ENCODE assay signal across 13 cellular contexts in the genomic region with DNA sequence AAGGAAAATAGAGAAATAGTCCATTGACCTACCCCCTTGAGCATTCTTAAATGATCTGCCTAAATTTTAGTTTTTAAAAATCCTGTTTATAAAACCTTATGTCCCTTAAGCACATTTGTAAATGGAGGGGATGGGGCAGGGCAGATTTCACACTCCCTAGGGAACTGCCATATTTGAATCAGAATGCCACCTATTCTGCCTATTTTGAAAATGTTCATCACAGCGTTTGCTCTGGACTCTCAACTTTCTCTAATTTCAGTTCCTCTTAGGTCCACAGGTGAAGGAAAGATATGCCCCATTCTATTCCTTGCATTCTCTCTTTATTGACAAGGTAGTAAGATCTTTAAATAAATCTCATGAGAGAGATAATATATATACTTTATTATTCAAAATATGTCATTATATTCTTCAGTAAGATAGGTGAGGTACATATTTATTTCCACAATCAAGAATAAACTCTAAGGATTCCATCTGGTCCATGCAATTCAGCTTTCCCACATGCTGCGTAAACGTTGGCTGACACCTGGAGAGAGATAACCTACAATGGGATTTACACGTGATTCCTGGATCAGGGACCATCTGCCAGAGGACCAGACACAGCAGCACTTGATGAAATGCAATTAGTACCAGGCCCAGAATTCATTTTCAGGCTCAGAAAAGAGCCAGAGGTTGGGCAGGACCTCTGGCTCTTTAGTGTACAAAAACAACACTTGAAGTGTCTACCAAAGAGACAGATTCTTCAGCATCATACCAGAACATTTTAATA. TPM values are rescaled to one million over a fixed set of nuclear protein-coding genes. Genes with fewer than 3 reads are reported as not detected.
DNase-seq lines count a peak whose midpoint lies in the region; ATAC-seq and TF ChIP-seq lines count a peak whose summit lies in the region.
"Had no signal": no experiment of that assay in that cellular context is flagged by ENCODE, and none has a peak within 500 bp of the region (broad histone marks: within the 10 kb centered on the region; RNA-seq: fewer than 3 reads in every experiment).

No MANE protein-coding gene starts in this region.

- H4K20me1 ChIP-seq in mammary epithelial cell (ENCODE audit: insufficient read depth, low read length): no peaks in the 10 kb centered on the region

- dilution Hi-C loops in mammary epithelial cell (cut with HindIII; ENCODE audit: low sequenced_read_pairs): no loop called here

- DNase-seq in MCF 10A (ENCODE audit: unreplicated experiment) (no peak), mammary epithelial cell (no peak), NCI-H345 (lab: John Stamatoyannopoulos, UW) (peak; percentile 73)
- DNase-seq in central memory CD8-positive, alpha-beta T cell (ENCODE audit: low spot score in 2 of 2): no peak
- DNase-seq in activated CD4-positive, CD25-positive, alpha-beta regulatory T cell (lab: John Stamatoyannopoulos, UW): no peak
- no peak for DNase-seq in stimulated activated CD4-positive, alpha-beta T cell treated with anti-CD3 and anti-CD28 coated beads, Interleukin-1b, Interleukin-23, amount 100 ng/mL, for 48 hours
- DNase-seq: NCI-H1105 treated with DMSO at 0.1 percent for 48 hours, sigmoid colon had no signal

- H3K4me1 ChIP-seq in mammary epithelial cell (ENCODE audit: insufficient read depth, low read length) (peaks cover 15% of the 10 kb centered on the region), subcutaneous abdominal adipose tissue (ENCODE audit: control insufficient read depth in 5 of 5, insufficient read depth in 5 of 5, low read length in 5 of 5) (peaks cover 0 to 40% (median 29%) of the 10 kb centered on the region in 5 donors)

- H3K9me3 ChIP-seq in mammary epithelial cell (replicated peaks; ENCODE audit: insufficient read depth, low read length): no peaks in the 10 kb centered on the region
- no peaks in the 10 kb centered on the region for H3K9me3 ChIP-seq in subcutaneous abdominal adipose tissue (ENCODE audit: control insufficient read depth in 5 of 5, low read length in 5 of 5)
- H3K9me3 ChIP-seq: sigmoid colon, SJSA1 had no signal

- H3K36me3 Mint-ChIP-seq in MCF 10A (ENCODE audit: insufficient read depth, unreplicated experiment): no peaks in the 10 kb centered on the region
- peaks cover 6% of the 10 kb centered on the region for H3K36me3 Mint-ChIP-seq in central memory CD8-positive, alpha-beta T cell (ENCODE audit: insufficient read depth)

- no peak overlapping the region for H3K4me3 Mint-ChIP-seq in MCF 10A (ENCODE audit: unreplicated experiment)
- peak overlapping the region; percentile 93 for H3K4me3 Mint-ChIP-seq in central memory CD8-positive, alpha-beta T cell

- in situ Hi-C loops in mammary epithelial cell (cut with MboI; ENCODE audit: low sequenced_read_pairs in 2 of 2): loop anchor here in 1 of 2 donors (10.0 kb wide), 1 partner anchor 137 kb away; no protein-coding TSS in a partner anchor

- H2AFZ ChIP-seq in mammary epithelial cell (ENCODE audit: low read depth, low read length): no peak overlapping the region

- CTCF ChIA-PET in MCF 10A (lab: Yijun Ruan, JAX): interaction anchor here (0.6 to 9.9 kb wide), 17 partner anchors 9 to 161 kb away, joined by 3 to 91 read pairs (median 4); no protein-coding TSS in a partner anchor
- CTCF ChIA-PET in mammary epithelial cell (lab: Charles Lee; ENCODE audit: low non-redundant PET): no interaction called here

- POLR2A ChIA-PET in MCF 10A (lab: Yijun Ruan, JAX): interaction anchor here (0.5 to 1.3 kb wide), 5 partner anchors 9 to 188 kb away, joined by 3 to 9 read pairs (median 4); no protein-coding TSS in a partner anchor

- H3K27me3 Mint-ChIP-seq in MCF 10A (ENCODE audit: insufficient read depth, unreplicated experiment): no peaks in the 10 kb centered on the region
- no peaks in the 10 kb centered on the region for H3K27me3 Mint-ChIP-seq in central memory CD8-positive, alpha-beta T cell

- intact Hi-C loops in MCF 10A (cut with micrococcal nuclease): loop anchor here (1.0 to 5.0 kb wide), 4 partner anchors 96 to 456 kb away; a partner anchor contains a TSS
- intact Hi-C loops in mammary epithelial cell (cut with micrococcal nuclease): no loop called here

- H3K27ac Mint-ChIP-seq in MCF 10A (ENCODE audit: low read depth, unreplicated experiment): no peak overlapping the region
- no peak overlapping the region for H3K27ac Mint-ChIP-seq in central memory CD8-positive, alpha-beta T cell (ENCODE audit: low read depth)

- H3K27ac ChIP-seq in mammary epithelial cell (ENCODE audit: insufficient read depth, low read depth, low read length): no peak overlapping the region
- H3K27ac ChIP-seq in subcutaneous abdominal adipose tissue (ENCODE audit: low read depth, low read length): peak overlapping the region; percentile 88
- H3K27ac ChIP-seq: GM23248 had no signal

- TF ChIP-seq CTCF in MCF 10A (IDR thresholded peaks at IDR 0.05; ENCODE audit: unreplicated experiment) (no peak), mammary epithelial cell (conservative IDR thresholded peaks at IDR 0.05 in 1 of 2, IDR thresholded peaks at IDR 0.05 in 1 of 2; ENCODE audit: extremely low read depth in 1 of 2, insufficient read depth in 1 of 2, low read depth in 1 of 2, low read length in 2 of 2) (no peak)

- BruUV-seq in MCF 10A (replicated peaks; lab: Mats Ljungman, UMichigan): TSS peak; percentile 30
- BruUV-seq in mammary epithelial cell (replicated peaks; lab: Mats Ljungman, UMichigan): no TSS peak

- WGBS in mammary epithelial cell (ENCODE audit: low coverage, missing lambda C conversion rate): 89% methylated on average over 4 of the region's 4 CpGs

- H3K4me3 ChIP-seq in mammary epithelial cell (replicated peaks in 1 of 3; ENCODE audit: insufficient read depth in 1 of 3, low read depth in 2 of 3, low read length in 3 of 3): no peak overlapping the region
- H3K4me3 ChIP-seq in subcutaneous abdominal adipose tissue (ENCODE audit: low read depth in 1 of 5, low read length in 5 of 5): no peak overlapping the region

- H3K4me1 Mint-ChIP-seq in MCF 10A (ENCODE audit: insufficient read depth, unreplicated experiment): peaks cover 32% of the 10 kb centered on the region
- H3K4me1 Mint-ChIP-seq in central memory CD8-positive, alpha-beta T cell: peaks cover 51% of the 10 kb centered on the region

- ATAC-seq in central memory CD8-positive, alpha-beta T cell (replicated peaks; ENCODE audit: extremely low read depth, poor library complexity, severe bottlenecking): no peak
- ATAC-seq in HG03135 (IDR thresholded peaks at IDR 0.05; ENCODE audit: unreplicated experiment): no peak

- H3K9ac ChIP-seq in mammary epithelial cell (ENCODE audit: insufficient read depth, low read length) (no peak overlapping the region), subcutaneous abdominal adipose tissue (ENCODE audit: low read length in 5 of 5) (no peak overlapping the region)

- H3K9me3 Mint-ChIP-seq in MCF 10A (ENCODE audit: unreplicated experiment): no peaks in the 10 kb centered on the region
- no peaks in the 10 kb centered on the region for H3K9me3 Mint-ChIP-seq in central memory CD8-positive, alpha-beta T cell

- H3K79me2 ChIP-seq in mammary epithelial cell (ENCODE audit: insufficient read depth, low read length): peaks cover 23% of the 10 kb centered on the region

- H3K27me3 ChIP-seq in mammary epithelial cell (ENCODE audit: insufficient read depth, low read length) (peaks cover 1% of the 10 kb centered on the region), subcutaneous abdominal adipose tissue (ENCODE audit: control insufficient read depth in 5 of 5, insufficient read depth in 4 of 5, low read length in 5 of 5) (no peaks in the 10 kb centered on the region)
- H3K27me3 ChIP-seq: foreskin keratinocyte, sigmoid colon, SJSA1 had no signal

- H3K36me3 ChIP-seq in mammary epithelial cell (ENCODE audit: insufficient read depth, low read length): peaks cover 2% of the 10 kb centered on the region
- H3K36me3 ChIP-seq in subcutaneous abdominal adipose tissue (ENCODE audit: control insufficient read depth in 5 of 5, insufficient read depth in 5 of 5, low read length in 5 of 5): peaks cover 0 to 3% (median 0%) of the 10 kb centered on the region in 5 donors
- H3K36me3 ChIP-seq: sigmoid colon had no signal

- no peak overlapping the region for H3K4me2 ChIP-seq in mammary epithelial cell (ENCODE audit: insufficient read depth, low read depth, low read length)

RNA-seq across cellular contexts. Expression of a gene that starts 1.2 kb away (rescaled TPM):
- total RNA-seq in MCF 10A (2022): 76.2 and 82.4 TPM in 2 replicates
- total RNA-seq in mammary epithelial cell: 10 to 100 TPM; 42.0 to 44.5 TPM
- polyA plus RNA-seq in mammary epithelial cell: 8.3 TPM
- 27.8 TPM for polyA minus RNA-seq in mammary epithelial cell
